ENCODE assay signal across 26 cellular contexts in genomic region chr4:182470215-182470614, GRCh38.
"Had no signal": no experiment of that assay in that cellular context is flagged by ENCODE, and none has a peak within 500 bp of the region (broad histone marks: within the 10 kb centered on the region; RNA-seq: fewer than 3 reads in every experiment).

No MANE protein-coding gene starts in this region.

- FAIRE-seq: small intestine, urothelium cell line had no signal

- H3K9ac ChIP-seq: parathyroid adenoma had no signal

- H3K27ac ChIP-seq: neutrophil, parathyroid adenoma, psoas muscle, right lobe of liver, sigmoid colon, stomach, thoracic aorta, thyroid gland, tibial nerve, upper lobe of left lung, vagina had no signal

- ATAC-seq: natural killer cell treated with Interleukin-12 subunit alpha and Interleukin-12 subunit beta and Interleukin-15 and Interleukin-18, amount 100 ng/mL, for 72 hours; psoas muscle; right cardiac atrium; right lobe of liver; stimulated activated effector memory CD8-positive, alpha-beta T cell treated with anti-CD3 and anti-CD28 coated beads, Interleukin-12 subunit alpha, Interleukin-12 subunit beta, amount 100 ng/mL, for 72 hours; stimulated activated naive B cell treated with anti-CD40 and anti-IgM and Interleukin-4, amounts not matched to agents 10 μg/mL and 1 μg/mL and 100 μg/mL, for 72 hours had no signal

- H3K27me3 ChIP-seq: neutrophil, right lobe of liver, sigmoid colon, thyroid gland, tibial nerve, upper lobe of left lung, vagina had no signal

- H3K4me3 ChIP-seq: psoas muscle, right lobe of liver, sigmoid colon, stomach, thoracic aorta, thyroid gland, tibial nerve, upper lobe of left lung, vagina had no signal

- DNase-seq: nephron progenitor cell; nucleus accumbens; posterior cingulate gyrus; psoas muscle; right cardiac atrium; right lobe of liver; sigmoid colon; small intestine; stimulated activated CD4-positive, alpha-beta T cell treated with anti-CD3 and anti-CD28 coated beads, Interleukin-15, amount 100 ng/mL, for 24 hours; stimulated activated CD4-positive, alpha-beta T cell treated with anti-CD3 and anti-CD28 coated beads, Interleukin-2, amount 100 ng/mL, for 24 hours; stimulated activated CD4-positive, alpha-beta T cell treated with anti-CD3 and anti-CD28 coated beads, Interleukin-2, amount 100 ng/mL, for 48 hours; stimulated activated CD4-positive, alpha-beta T cell treated with anti-CD3 and anti-CD28 coated beads, Interleukin-4, amount 100 ng/mL, for 24 hours; stimulated activated naive B cell treated with anti-CD40 and anti-IgM and Interleukin-4, amounts not matched to agents 10 μg/mL and 1 μg/mL and 100 μg/mL, for 72 hours; stimulated activated naive CD4-positive, alpha-beta T cell treated with Interleukin-2 at 50 U/mL for 16 hours; stomach; thyroid gland; trophoblast cell; upper lobe of left lung had no signal

- H3K4me1 ChIP-seq: parathyroid adenoma, psoas muscle, right lobe of liver, sigmoid colon, stomach, thyroid gland, tibial nerve, upper lobe of left lung, vagina had no signal

- H3K36me3 ChIP-seq: neutrophil, right lobe of liver, sigmoid colon, stomach, thoracic aorta, thyroid gland, tibial nerve, upper lobe of left lung, vagina had no signal

- H3K9me3 ChIP-seq: neutrophil, psoas muscle, right lobe of liver, thoracic aorta, thyroid gland, vagina had no signal
